8 cellular contexts compared by ENCODE assay signal in the genomic region with DNA sequence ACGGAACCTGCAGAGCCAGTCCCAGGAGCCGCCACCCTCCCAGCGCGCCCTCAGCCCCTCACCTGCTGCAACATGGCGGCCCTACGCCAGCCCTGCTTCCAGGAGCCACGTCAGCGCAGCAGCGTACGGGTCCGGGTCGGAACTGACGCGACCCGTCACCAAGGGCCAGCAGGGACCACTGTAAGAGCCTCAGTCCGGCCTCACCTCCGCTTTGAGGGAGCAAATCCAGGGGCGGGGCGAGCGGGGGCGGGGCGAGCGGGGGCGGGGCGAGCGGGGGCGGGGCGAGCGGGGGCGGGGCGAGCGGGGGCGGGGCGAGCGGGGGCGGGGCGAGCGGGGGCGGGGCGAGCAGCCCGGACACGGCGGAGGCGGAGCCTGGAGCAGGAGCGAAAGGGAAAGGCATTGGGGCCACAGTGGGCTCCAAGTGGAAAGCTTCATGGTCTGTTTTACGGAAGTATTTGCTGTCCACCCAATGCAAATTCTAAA. TPM values are rescaled to one million over a fixed set of nuclear protein-coding genes. Genes with fewer than 3 reads are reported as not detected.
DNase-seq lines count a peak whose midpoint lies in the region; ATAC-seq and TF ChIP-seq lines count a peak whose summit lies in the region.
"Not testable (repeated sequence)": the region's sequence is repeated elsewhere in the genome, so short reads cannot be mapped to it uniquely, and the experiment has no call there.

A gene (minus strand): TSS at position 109 of the 483 bp plus-strand sequence. CDS start 35 bp downstream, at position 74.

- H3K27me3 Mint-ChIP-seq in natural killer cell (ENCODE audit: low read depth in 2 of 2), result not testable (repeated sequence)

- H3K36me3 ChIP-seq in GM23248 (ENCODE audit: low read depth); SJSA1: not testable (repeated sequence)

- not testable (repeated sequence) for H3K27me3 ChIP-seq in GM23248 (replicated peaks; ENCODE audit: insufficient read depth); SJSA1 (replicated peaks)

- H3K27ac ChIP-seq in GM23248, result peak within 1 kb of the TSS; percentile 62
- H3K27ac ChIP-seq in SJSA1, result not testable (repeated sequence)

- DNase-seq in DMS79 (lab: John Stamatoyannopoulos, UW) (peak; percentile 2), GM23248 (peak; percentile 73), SJSA1 (ENCODE audit: low read depth in 1 of 2, low spot score in 2 of 2) (peak; percentile 57 to 79), fibroblast of the conjunctiva (ENCODE audit: low read depth) (peak; percentile 35), natural killer cell (peak; percentile 56)
- peak; percentile 15 for DNase-seq in Jurkat, Clone E6-1 (ENCODE audit: low read depth, low spot score)
- peak; percentile 89 for DNase-seq in activated effector memory CD4-positive, alpha-beta T cell treated with anti-CD3 and anti-CD28 coated beads, Interleukin-2, amount 50 U/mL, for 16 hours
- DNase-seq in stimulated activated CD8-positive, alpha-beta memory T cell treated with anti-CD3 and anti-CD28 coated beads, Interleukin-7, amount 100 ng/mL, for 4 hours (ENCODE audit: low read depth in 2 of 2), result peak; percentile 44 to 53

- H3K4me1 ChIP-seq in GM23248 (ENCODE audit: insufficient read depth); SJSA1 (replicated peaks): not testable (repeated sequence)

- not testable (repeated sequence) for H3F3A ChIP-seq in GM23248 (ENCODE audit: insufficient read depth)

- H3K9me3 ChIP-seq in GM23248 (ENCODE audit: low read depth); SJSA1 (replicated peaks): not testable (repeated sequence)

- H3K9me3 Mint-ChIP-seq in natural killer cell, result not testable (repeated sequence)

- not testable (repeated sequence) for H3K9me2 ChIP-seq in GM23248 (ENCODE audit: insufficient read depth)

- H3K36me3 Mint-ChIP-seq in natural killer cell, result not testable (repeated sequence)

- in situ Hi-C loops in GM23248 (cut with MboI), result not testable (repeated sequence)

- peak; percentile 77 to 91 (median 82) for ATAC-seq in natural killer cell

- peak within 1 kb of the TSS; percentile 83 to 98 for H3K27ac Mint-ChIP-seq in natural killer cell

- peaks cover 0 to 17% of the 10 kb centered on the region in 2 donors for H3K4me1 Mint-ChIP-seq in natural killer cell

- peak within 1 kb of the TSS; percentile 76 for H2AFZ ChIP-seq in GM23248

- intact Hi-C loops in natural killer cell (cut with micrococcal nuclease), result not testable (repeated sequence)

- H3K4me3 ChIP-seq in GM23248 (peak within 1 kb of the TSS; percentile 80), SJSA1 (peak within 1 kb of the TSS; percentile 38)
- peak within 1 kb of the TSS; percentile 65 for H3K4me3 ChIP-seq in Jurkat, Clone E6-1 (ENCODE audit: low read length)

- peak within 1 kb of the TSS; percentile 96 for H3K4me3 Mint-ChIP-seq in natural killer cell

- H4K20me1 ChIP-seq in GM23248 (ENCODE audit: insufficient read depth), result not testable (repeated sequence)

- H3K9ac ChIP-seq in GM23248, result peak within 1 kb of the TSS; percentile 88

- 1 to 3% methylated on average over 26 to 33 of the region's 46 CpGs for WGBS in GM23248 (ENCODE audit: low coverage in 1 of 2, low lambda C conversion rate in 2 of 2, missing lambda C conversion rate in 2 of 2), 2 experiments

- peak within 1 kb of the TSS; percentile 50 for H3K4me2 ChIP-seq in GM23248 (ENCODE audit: unreplicated experiment)

- not testable (repeated sequence) for TF ChIP-seq CTCF in natural killer cell (IDR thresholded peaks at IDR 0.05)

- peaks cover 38% of the 10 kb centered on the region for H3K79me2 ChIP-seq in GM23248 (ENCODE audit: insufficient read depth)

RNA-seq across cellular contexts. Expression of the gene that starts here (rescaled TPM):
- 6.7 and 15.7 TPM in 2 replicates for total RNA-seq in GM23248 (2014; rRNA removed; shearing (Covaris generic))
- 9.6 and 10.8 TPM in 2 replicates for polyA plus RNA-seq in GM23248 (2016; fragmentation: Nextera tagmentation; extraction: Ambion mirVana)
- 13.0 TPM for polyA plus RNA-seq in Jurkat, Clone E6-1 (2012; ENCODE audit: insufficient read depth, insufficient read length)
- total RNA-seq in SJSA1 (2014; rRNA removed; shearing (Covaris generic)), result 0.28 and 4.4 TPM in 2 replicates
- 10 to 100 TPM; 28.2 to 45.4 (median 40.4) TPM for total RNA-seq in natural killer cell

Comparison
In these comparisons a context has a peak if more than half of its experiments do, and no peak if none do; other contexts are left out.
1. DNase-seq: peak in every context shown above with its lines; median percentile 89 in activated effector memory CD4-positive, alpha-beta T cell treated with anti-CD3 and anti-CD28 coated beads, Interleukin-2, amount 50 U/mL, for 16 hours; 73 in GM23248; 68 in SJSA1; 56 in natural killer cell; 48 in stimulated activated CD8-positive, alpha-beta memory T cell treated with anti-CD3 and anti-CD28 coated beads, Interleukin-7, amount 100 ng/mL, for 4 hours; 35 in fibroblast of the conjunctiva; 15 in Jurkat, Clone E6-1; 2 in DMS79.